In the genomic region with DNA sequence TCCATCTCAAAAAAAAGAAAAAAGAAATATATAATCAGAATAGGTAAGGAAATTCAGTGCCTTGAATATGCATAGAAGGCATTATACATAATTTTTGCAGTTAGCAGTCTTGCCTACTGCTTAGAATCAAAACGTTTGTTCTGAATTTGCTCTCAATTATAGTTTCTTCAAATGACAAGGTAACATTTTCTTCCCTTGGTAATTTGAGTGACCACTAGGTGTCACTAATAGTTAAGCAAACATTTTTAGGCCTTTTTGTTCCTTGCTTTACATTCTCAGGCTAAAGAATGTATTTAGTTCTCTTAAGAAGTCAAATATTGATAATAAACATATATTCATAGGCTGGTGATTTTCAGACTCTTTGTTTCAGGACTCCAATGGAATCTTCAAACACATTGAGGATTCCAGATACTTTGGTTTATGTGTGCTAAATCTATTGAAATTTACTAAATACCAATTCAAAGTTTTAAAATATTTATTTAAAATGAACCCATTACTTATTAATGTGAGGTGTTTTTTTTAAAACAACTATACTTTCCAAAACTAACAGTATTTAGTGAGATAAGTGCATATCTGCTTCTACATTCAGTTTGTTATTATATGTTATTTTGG, we compare ENCODE assay signal across 8 cellular contexts. TPM values are rescaled to one million over a fixed set of nuclear protein-coding genes. Genes with fewer than 3 reads are reported as not detected.
DNase-seq lines count a peak whose midpoint lies in the region; ATAC-seq, FAIRE-seq and TF ChIP-seq lines count a peak whose summit lies in the region.

No MANE protein-coding gene starts in this region.

- CTCF ChIA-PET in Calu3 (lab: Charles Lee) = interaction anchor here (1.5 kb wide), 1 partner anchor 105 kb away, joined by 4 read pairs; no protein-coding TSS in a partner anchor

- no peak overlapping the region for H3K4me3 Mint-ChIP-seq in Calu3 (ENCODE audit: low read depth, unreplicated experiment)

- no peak for TF ChIP-seq POLR2A in GM12892 (IDR thresholded peaks at IDR 0.05; ENCODE audit: low read depth, low read length)

- H3K36me3 ChIP-seq in aorta (ENCODE audit: control insufficient read depth in 1 of 2, insufficient read depth in 2 of 2, low read length in 1 of 2) = peaks cover 0 to 7% of the 10 kb centered on the region in 2 donors

- no peaks in the 10 kb centered on the region for H3K9me3 Mint-ChIP-seq in Calu3 (ENCODE audit: low read depth, unreplicated experiment)

- FAIRE-seq in GM12892 (lab: Jason Lieb, UNC) = peak; percentile 80

- H3K27me3 Mint-ChIP-seq in Calu3 (ENCODE audit: unreplicated experiment) = no peaks in the 10 kb centered on the region

- DNase-seq in AG08396 (ENCODE audit: low spot score) (peak; percentile 8), GM12892 (ENCODE audit: insufficient read length) (no peak), NCI-H460 (ENCODE audit: extremely low read depth, low read depth) (peak; percentile 34), cerebellum (ENCODE audit: low spot score) (peak; percentile 26), middle frontal gyrus (ENCODE audit: extremely low spot score, low spot score) (peak; percentile 52), Calu3 (no peak), aorta (no peak)
- no peak for DNase-seq in activated T-cell treated with anti-CD3 and anti-CD28 coated beads, Interleukin-2, amount 50 U/mL, for 48 hours

- no peaks in the 10 kb centered on the region for H3K4me1 Mint-ChIP-seq in Calu3 (ENCODE audit: low read depth, unreplicated experiment)

- H3K4me3 ChIP-seq in aorta (ENCODE audit: low read length in 2 of 2) = no peak overlapping the region

- no TSS peak for BruUV-seq in Calu3 (replicated peaks; lab: Mats Ljungman, UMichigan)

- intact Hi-C loops in Calu3 (cut with micrococcal nuclease; ENCODE audit: unreplicated experiment) = loop anchor here (1.0 kb wide), 1 partner anchor 105 kb away; no protein-coding TSS in a partner anchor
- intact Hi-C loops in aorta (cut with DNase I) = loop anchor here (2.0 to 5.0 kb wide), 2 partner anchors 97 to 104 kb away; no protein-coding TSS in a partner anchor

- no peak overlapping the region for H3K27ac Mint-ChIP-seq in Calu3 (ENCODE audit: unreplicated experiment)

- H3K4me1 ChIP-seq in aorta (ENCODE audit: control insufficient read depth in 1 of 2, insufficient read depth in 2 of 2, low read length in 2 of 2) = no peaks in the 10 kb centered on the region

- 3% methylated on average over 1 of the region's 1 CpG for WGBS in aorta, 2 donors

- H3K27ac ChIP-seq in aorta (ENCODE audit: low read depth in 1 of 2, low read length in 2 of 2) = no peak overlapping the region

- no peaks in the 10 kb centered on the region for H3K9me3 ChIP-seq in aorta (ENCODE audit: control insufficient read depth, low read length)

- no peak for TF ChIP-seq CTCF in Calu3 (IDR thresholded peaks at IDR 0.05; ENCODE audit: unreplicated experiment)

- no peaks in the 10 kb centered on the region for H3K27me3 ChIP-seq in aorta (ENCODE audit: control insufficient read depth in 1 of 2, insufficient read depth in 2 of 2, low read length in 1 of 2)

- no peak for ATAC-seq in aorta (ENCODE audit: low FRiP score)

- H3K36me3 Mint-ChIP-seq in Calu3 (ENCODE audit: insufficient read depth, unreplicated experiment) = no peaks in the 10 kb centered on the region

RNA-seq across cellular contexts. Expression of a gene that starts 55.0 kb away (rescaled TPM):
- 0.36 TPM for polyA plus RNA-seq in GM12892 (2012; ENCODE audit: missing spikeins)
- 1.3 and 2.2 TPM in 2 replicates for total RNA-seq in NCI-H460 (2014; rRNA removed; shearing (Covaris generic))
- polyA plus RNA-seq in NCI-H460 (2014; cell fraction: nucleus; rRNA removed) = 0.92 and 3.5 TPM in 2 replicates
- total RNA-seq in cerebellum (7.3 TPM), Calu3 (2022) (1.2 and 1.6 TPM in 2 replicates), aorta (1 to 10 TPM in 1 of 2 donors, under 1 TPM in 1; 0.78 to 2.6 TPM)
- polyA plus RNA-seq in aorta = 1 to 10 TPM in 1 of 2 donors, under 1 TPM in 1; 0.31 to 6.4 TPM

Comparison
In these comparisons a context has a peak if more than half of its experiments do, and no peak if none do; other contexts are left out.
1. DNase-seq: peak in AG08396 (single experiment), NCI-H460 (single experiment), cerebellum (single experiment) and middle frontal gyrus (single experiment); none in GM12892 (single experiment), activated T-cell treated with anti-CD3 and anti-CD28 coated beads, Interleukin-2, amount 50 U/mL, for 48 hours (0 of 2), Calu3 (single experiment) and aorta (0 of 2).